8 cellular contexts compared by ENCODE assay signal in genomic region chr20:53644108-53644507, GRCh38. TPM values are rescaled to one million over a fixed set of nuclear protein-coding genes. Genes with fewer than 3 reads are reported as not detected.
A peak's percentile ranks its signal among the peaks of the same experiment; 100 is the strongest.
DNase-seq lines count a peak whose midpoint lies in the region; ATAC-seq and TF ChIP-seq lines count a peak whose summit lies in the region.
"Not testable (repeated sequence)": the region's sequence is repeated elsewhere in the genome, so short reads cannot be mapped to it uniquely, and the experiment has no call there.

No MANE protein-coding gene starts in this region.

- H3K4me3 ChIP-seq in CD4-positive, CD25-positive, alpha-beta regulatory T cell (ENCODE audit: low read depth, low read length); HL-60 (replicated peaks; ENCODE audit: insufficient read depth, low read length); OCI-LY7 (ENCODE audit: low read depth, low read length, poor library complexity, severe bottlenecking): not testable (repeated sequence)
- H3K4me3 ChIP-seq in neutrophil (ENCODE audit: low read depth in 1 of 2, low read length in 1 of 2), result peak overlapping the region in 1 of 2 experiments; percentile 51

- not testable (repeated sequence) for H3K9me2 ChIP-seq in OCI-LY7 (ENCODE audit: insufficient read depth, low read length)

- not testable (repeated sequence) for DNase-seq in CD4-positive, CD25-positive, alpha-beta regulatory T cell; HL-60 (ENCODE audit: low read depth in 1 of 2, low spot score in 1 of 2); OCI-LY7 (ENCODE audit: low spot score); T-helper 2 cell treated with Interferon-gamma antibody and Interleukin-4, amounts not matched to agents 5 μg/mL and 100 μg/mL, for 36 hours (ENCODE audit: low spot score); epithelial cell of prostate (ENCODE audit: low read depth, low spot score)
- DNase-seq in activated effector memory CD4-positive, alpha-beta T cell treated with anti-CD3 and anti-CD28 coated beads, Interleukin-2, amount 50 U/mL, for 16 hours, result peak; percentile 31
- peak; percentile 39 for DNase-seq in ureter (ENCODE audit: low spot score)

- not testable (repeated sequence) for H3K27me3 Mint-ChIP-seq in CD4-positive, CD25-positive, alpha-beta regulatory T cell; T-helper 2 cell treated with Interferon-gamma antibody and Interleukin-4, amounts not matched to agents 5 μg/mL and 100 μg/mL, for 36 hours (ENCODE audit: low read depth)

- not testable (repeated sequence) for TF ChIP-seq CTCF in HL-60 (IDR thresholded peaks at IDR 0.05; ENCODE audit: insufficient read depth, low read length); OCI-LY7 (conservative IDR thresholded peaks at IDR 0.05; ENCODE audit: low read length); neutrophil (IDR thresholded peaks at IDR 0.05)

- H3K9me3 ChIP-seq in CD4-positive, CD25-positive, alpha-beta regulatory T cell (ENCODE audit: control insufficient read depth in 2 of 2, low read length in 2 of 2); OCI-LY7 (ENCODE audit: low read length); neutrophil: not testable (repeated sequence)

- H4K20me1 ChIP-seq in OCI-LY7 (ENCODE audit: insufficient read depth, low read length), result not testable (repeated sequence)

- not testable (repeated sequence) for H3K36me3 Mint-ChIP-seq in CD4-positive, CD25-positive, alpha-beta regulatory T cell; T-helper 2 cell treated with Interferon-gamma antibody and Interleukin-4, amounts not matched to agents 5 μg/mL and 100 μg/mL, for 36 hours (ENCODE audit: low read depth)

- not testable (repeated sequence) for H3K79me2 ChIP-seq in OCI-LY7 (ENCODE audit: insufficient read depth, low read depth, low read length)

- peak overlapping the region; percentile 94; the same call in 1 of the 2 replicates for H2AFZ ChIP-seq in OCI-LY7 (ENCODE audit: low read length)

- intact Hi-C loops in OCI-LY7 (cut with micrococcal nuclease; ENCODE audit: unreplicated experiment), result not testable (repeated sequence)

- peak overlapping the region; percentile 55 to 95 (median 88) for H3K27ac Mint-ChIP-seq in CD4-positive, CD25-positive, alpha-beta regulatory T cell
- H3K27ac Mint-ChIP-seq in T-helper 2 cell treated with Interferon-gamma antibody and Interleukin-4, amounts not matched to agents 5 μg/mL and 100 μg/mL, for 36 hours, result peak overlapping the region; percentile 31

- H3K4me3 Mint-ChIP-seq in CD4-positive, CD25-positive, alpha-beta regulatory T cell, result peak overlapping the region in 1 of 4 donors; percentile 85
- H3K4me3 Mint-ChIP-seq in T-helper 2 cell treated with Interferon-gamma antibody and Interleukin-4, amounts not matched to agents 5 μg/mL and 100 μg/mL, for 36 hours, result not testable (repeated sequence)

- peak overlapping the region; percentile 67; the same call in 1 of the 2 replicates for H3K4me2 ChIP-seq in OCI-LY7 (ENCODE audit: low read length)

- ATAC-seq in CD4-positive, CD25-positive, alpha-beta regulatory T cell (ENCODE audit: low read depth in 2 of 2), result not testable (repeated sequence)

- not testable (repeated sequence) for H3K9me3 Mint-ChIP-seq in CD4-positive, CD25-positive, alpha-beta regulatory T cell; T-helper 2 cell treated with Interferon-gamma antibody and Interleukin-4, amounts not matched to agents 5 μg/mL and 100 μg/mL, for 36 hours

- not testable (repeated sequence) for H3K27ac ChIP-seq in CD4-positive, CD25-positive, alpha-beta regulatory T cell (ENCODE audit: insufficient read depth, low read length, poor library complexity, severe bottlenecking); OCI-LY7 (ENCODE audit: low read depth, low read length, poor library complexity, severe bottlenecking)
- H3K27ac ChIP-seq in HL-60 (replicated peaks) (peak overlapping the region; percentile 89), epithelial cell of prostate (peak overlapping the region; percentile 97), neutrophil (peak overlapping the region; percentile 99)

- POLR2A ChIA-PET in OCI-LY7 (lab: Charles Lee), result interaction anchor here (0.7 to 2.6 kb wide), 3 partner anchors 8 to 28 kb away, joined by 3 to 17 read pairs (median 4); no protein-coding TSS in a partner anchor

- not testable (repeated sequence) for H3K27me3 ChIP-seq in CD4-positive, CD25-positive, alpha-beta regulatory T cell (ENCODE audit: control insufficient read depth, insufficient read depth, low read length); HL-60 (ENCODE audit: insufficient read depth, poor library complexity, severe bottlenecking); neutrophil

- peaks cover 21% of the 10 kb centered on the region for H3K4me1 ChIP-seq in CD4-positive, CD25-positive, alpha-beta regulatory T cell (ENCODE audit: control insufficient read depth, insufficient read depth, low read length, poor library complexity, severe bottlenecking)
- H3K4me1 ChIP-seq in OCI-LY7 (ENCODE audit: insufficient read depth, low read length, poor library complexity, severe bottlenecking), result peaks cover 24% of the 10 kb centered on the region
- H3K4me1 ChIP-seq in neutrophil (ENCODE audit: control insufficient read depth in 1 of 2, insufficient read depth in 1 of 2, low read depth in 1 of 2, low read length in 1 of 2), result peaks cover 42 to 50% of the 10 kb centered on the region in 2 experiments

- H3K36me3 ChIP-seq in CD4-positive, CD25-positive, alpha-beta regulatory T cell (ENCODE audit: control insufficient read depth, insufficient read depth, low read length); OCI-LY7 (ENCODE audit: insufficient read depth, low read length); neutrophil: not testable (repeated sequence)

- CTCF ChIA-PET in OCI-LY7 (lab: Charles Lee; ENCODE audit: unreplicated experiment), result not testable (repeated sequence)

- not testable (repeated sequence) for BruUV-seq in OCI-LY7 (replicated peaks; lab: Mats Ljungman, UMichigan)

- peaks cover 14 to 50% (median 20%) of the 10 kb centered on the region in 4 donors for H3K4me1 Mint-ChIP-seq in CD4-positive, CD25-positive, alpha-beta regulatory T cell
- H3K4me1 Mint-ChIP-seq in T-helper 2 cell treated with Interferon-gamma antibody and Interleukin-4, amounts not matched to agents 5 μg/mL and 100 μg/mL, for 36 hours (ENCODE audit: low read depth), result peaks cover 38% of the 10 kb centered on the region

RNA-seq across cellular contexts. Expression of gene ZNF217, which starts 50.5 kb away (rescaled TPM):
- 70.9 TPM for total RNA-seq in CD4-positive, CD25-positive, alpha-beta regulatory T cell
- polyA plus RNA-seq in CD4-positive, CD25-positive, alpha-beta regulatory T cell, result 10 to 100 TPM; 15.6 to 28.6 (median 17.5) TPM
- 35.1 and 39.7 TPM in 2 replicates for total RNA-seq in OCI-LY7 (2014; rRNA removed; shearing (Covaris generic))
- total RNA-seq in OCI-LY7 (2022) (68.4 and 77.0 TPM in 2 replicates), ureter (80.7 TPM)
